In genomic region chr10:43781480-43782361, GRCh38 we compare ENCODE assay signal across 7 cellular contexts.
A peak's percentile ranks its signal among the peaks of the same experiment; 100 is the strongest.
DNase-seq lines count a peak whose midpoint lies in the region; ATAC-seq, FAIRE-seq and TF ChIP-seq lines count a peak whose summit lies in the region.

No MANE protein-coding gene starts in this region.

- no peak overlapping the region for H2AFZ ChIP-seq in GM12878 (ENCODE audit: control insufficient read depth, low read depth, low read length)

- no peaks in the 10 kb centered on the region for H3K4me1 ChIP-seq in GM12878 (ENCODE audit: control insufficient read depth, insufficient read depth, low read length)

- no peak for FAIRE-seq in GM12878 (lab: Jason Lieb, UNC)

- no peaks in the 10 kb centered on the region for H4K20me1 ChIP-seq in GM12878 (ENCODE audit: control insufficient read depth, insufficient read depth)

- SMC1A ChIA-PET in GM12878 (lab: Charles Lee; ENCODE audit: uncharacterized antibody, unreplicated experiment), result no interaction called here

- TF ChIP-seq CTCF in GM12878 (IDR thresholded peaks at IDR 0.05 in 2 of 3, conservative IDR thresholded peaks at IDR 0.05 in 1 of 3; ENCODE audit: control insufficient read depth in 2 of 3, extremely low read depth in 1 of 3, insufficient read depth in 1 of 3, low read depth in 3 of 3, low read length in 3 of 3), result no peak

- no peak for TF ChIP-seq POLR2A in GM12878 (IDR thresholded peaks at IDR 0.05; ENCODE audit: low read depth, low read length)

- no TSS peak for BruUV-seq in GM12878 (replicated peaks; lab: Mats Ljungman, UMichigan)

- H3K4me2 ChIP-seq in GM12878 (ENCODE audit: control insufficient read depth, insufficient read depth), result no peak overlapping the region

- DNase-seq in M059J (ENCODE audit: low read depth) (peak; percentile 84), GM12878 (ENCODE audit: low read depth, low spot score) (peak; percentile 13), NCI-H510A (lab: John Stamatoyannopoulos, UW) (no peak), SHP77 (lab: John Stamatoyannopoulos, UW) (no peak)
- DNase-seq in stimulated activated CD4-positive, alpha-beta T cell treated with anti-CD3 and anti-CD28 coated beads, Interleukin-4, amount 100 ng/mL, for 24 hours, result peak; percentile 51

- WGBS in GM12878 (ENCODE audit: insufficient coverage, insufficient replicate concordance, low lambda C conversion rate, missing lambda C conversion rate), result 54% methylated on average over 6 of the region's 6 CpGs

- no peak overlapping the region for H3K4me3 ChIP-seq in GM12878

- ATAC-seq in GM18907 (IDR thresholded peaks at IDR 0.05; ENCODE audit: unreplicated experiment) (peak; percentile 86), GM12878 (peak; percentile 55), HG02610 (IDR thresholded peaks at IDR 0.05; ENCODE audit: unreplicated experiment) (no peak)

- no peaks in the 10 kb centered on the region for H3K36me3 ChIP-seq in GM12878 (ENCODE audit: control insufficient read depth in 2 of 2, insufficient read depth in 2 of 2, low read length in 1 of 2)

- RAD21 ChIA-PET in GM12878 (lab: Charles Lee; ENCODE audit: unreplicated experiment), result no interaction called here

- no peaks in the 10 kb centered on the region for H3K79me2 ChIP-seq in GM12878 (ENCODE audit: control insufficient read depth, insufficient read depth, low read length)

- in situ Hi-C loops in GM12878 (cut with MboI), result no loop called here

- POLR2A ChIA-PET in GM12878 (lab: Charles Lee), result no interaction called here

- TF ChIP-seq EP300 in GM12878 (IDR thresholded peaks at IDR 0.05; ENCODE audit: borderline replicate concordance in 1 of 2, control insufficient read depth in 1 of 2, low read depth in 2 of 2, low read length in 2 of 2), result no peak

- TF ChIP-seq RAD21 in GM12878 (IDR thresholded peaks at IDR 0.05; ENCODE audit: insufficient read depth, low read depth, low read length), result no peak

- CTCF ChIA-PET in GM12878 (lab: Yijun Ruan, JAX), result interaction anchor here (0.6 kb wide), 1 partner anchor 248 kb away, joined by 3 read pairs; no protein-coding TSS in a partner anchor

- intact Hi-C loops in GM12878 (cut with micrococcal nuclease; ENCODE audit: unreplicated experiment), result no loop called here

- no peak overlapping the region for H3K9ac ChIP-seq in GM12878 (ENCODE audit: control insufficient read depth, insufficient read depth, low read length)

- no peaks in the 10 kb centered on the region for H3K9me3 ChIP-seq in GM12878 (replicated peaks; ENCODE audit: control insufficient read depth, insufficient read depth, low read length)

- no peak overlapping the region for H3K27ac ChIP-seq in GM12878 (ENCODE audit: control insufficient read depth, insufficient read depth)

- no peaks in the 10 kb centered on the region for H3K27me3 ChIP-seq in GM12878 (replicated peaks in 1 of 2; ENCODE audit: control insufficient read depth in 2 of 2, insufficient read depth in 2 of 2, low read length in 1 of 2)

TF ChIP-seq in GM12878, 131 proteins besides CTCF, POLR2A, EP300 and RAD21:
- TF ChIP-seq HSF1 (IDR thresholded peaks at IDR 0.05; ENCODE audit: low read depth, low read length), result no peak
- 0 out of 4 replicates have a peak, but pooled peaks of 1 of the 2 experiments have one; percentile 12 for TF ChIP-seq BHLHE40 (IDR thresholded peaks at IDR 0.05; ENCODE audit: borderline replicate concordance in 1 of 2, low read depth in 2 of 2, low read length in 1 of 2)

Comparison
In these comparisons a context has a peak if more than half of its experiments do, and no peak if none do; other contexts are left out.
1. DNase-seq: peak in M059J (single experiment), GM12878 (single experiment) and stimulated activated CD4-positive, alpha-beta T cell treated with anti-CD3 and anti-CD28 coated beads, Interleukin-4, amount 100 ng/mL, for 24 hours (single experiment); none in NCI-H510A (single experiment) and SHP77 (0 of 2).